In the genomic region with DNA sequence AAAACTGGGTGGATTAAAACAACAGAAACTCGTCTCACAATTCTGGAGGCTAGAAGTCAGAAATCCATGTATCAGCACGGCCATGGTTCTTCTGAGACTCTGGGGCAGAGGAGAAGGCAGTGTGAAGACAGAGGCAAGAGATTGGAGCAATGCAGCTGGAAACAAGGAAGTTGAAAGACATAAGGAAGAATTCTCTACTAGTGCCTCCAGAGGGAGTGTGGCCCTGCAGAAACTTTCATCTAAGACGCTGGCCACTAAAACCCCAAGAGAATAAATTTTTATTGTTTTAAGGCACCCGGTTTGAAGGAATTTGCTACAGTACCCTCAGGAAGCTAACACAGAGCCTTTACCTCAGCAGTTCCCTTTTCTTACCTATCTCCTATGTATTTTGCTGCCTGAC, we compare ENCODE assay signal across 13 cellular contexts.
DNase-seq lines count a peak whose midpoint lies in the region; ATAC-seq, FAIRE-seq and TF ChIP-seq lines count a peak whose summit lies in the region.
"Had no signal": no experiment of that assay in that cellular context is flagged by ENCODE, and none has a peak within 500 bp of the region (broad histone marks: within the 10 kb centered on the region; RNA-seq: fewer than 3 reads in every experiment).

No MANE protein-coding gene starts in this region.

- H2AFZ ChIP-seq in GM23248 = no peak overlapping the region

- no CpG with 5 or more reads among the region's 4 CpGs for WGBS in mesendoderm (ENCODE audit: extremely low coverage, insufficient coverage, low lambda C conversion rate)
- 1 to 5% methylated on average over 4 of the region's 4 CpGs for WGBS in GM23248 (ENCODE audit: low coverage in 1 of 2, low lambda C conversion rate in 2 of 2, missing lambda C conversion rate in 2 of 2), 2 experiments

- H3K56ac ChIP-seq in mesendoderm (ENCODE audit: low read length) = no peak overlapping the region

- TF ChIP-seq CTCF in NB4 (IDR thresholded peaks at IDR 0.05; ENCODE audit: low read depth, low read length) = no peak
- peak; percentile 29; the same call in 1 of the 2 replicates for TF ChIP-seq CTCF in WERI-Rb-1 (IDR thresholded peaks at IDR 0.05; ENCODE audit: low read depth, low read length)

- H3K9me2 ChIP-seq in GM23248 (ENCODE audit: insufficient read depth) = no peaks in the 10 kb centered on the region

- no peaks in the 10 kb centered on the region for H3K79me1 ChIP-seq in mesendoderm (ENCODE audit: low read length)

- no peaks in the 10 kb centered on the region for H3F3A ChIP-seq in GM23248 (ENCODE audit: insufficient read depth)

- H3K27ac ChIP-seq in WERI-Rb-1 = no peak overlapping the region
- H3K27ac ChIP-seq in mesendoderm (ENCODE audit: low read depth, low read length) = no peak overlapping the region
- H3K27ac ChIP-seq in GM23248 = no peak overlapping the region
- H3K27ac ChIP-seq: HL-60 had no signal

- no peak overlapping the region for H2BK15ac ChIP-seq in mesendoderm (replicated peaks; ENCODE audit: low read depth)

- H3K4me2 ChIP-seq in mesendoderm (ENCODE audit: low read length) = no peak overlapping the region
- no peak overlapping the region for H3K4me2 ChIP-seq in GM23248 (ENCODE audit: unreplicated experiment)

- TF ChIP-seq POLR2A in H54 (IDR thresholded peaks at IDR 0.05; ENCODE audit: low read depth, low read length) (no peak), NB4 (IDR thresholded peaks at IDR 0.05; ENCODE audit: extremely low read depth, insufficient read length) (no peak), erythroblast (IDR thresholded peaks at IDR 0.05; ENCODE audit: low read length) (no peak)

- H3K79me2 ChIP-seq in mesendoderm (ENCODE audit: control insufficient read depth, insufficient read depth, low read length) = no peaks in the 10 kb centered on the region
- no peaks in the 10 kb centered on the region for H3K79me2 ChIP-seq in GM23248 (ENCODE audit: insufficient read depth)

- no peak overlapping the region for H4K8ac ChIP-seq in mesendoderm (ENCODE audit: low read depth, low read length)

- no peak for ATAC-seq in HG02798 (IDR thresholded peaks at IDR 0.05; ENCODE audit: poor library complexity, unreplicated experiment)
- ATAC-seq: activated T-cell treated with anti-CD3 and anti-CD28 coated beads, Interleukin-2, amount 50 U/mL, for 72 hours had no signal

- no peak overlapping the region for H4K5ac ChIP-seq in mesendoderm (ENCODE audit: low read length)

- H3K4me1 ChIP-seq in mesendoderm (ENCODE audit: control insufficient read depth, low read depth, low read length) (no peaks in the 10 kb centered on the region), GM23248 (ENCODE audit: insufficient read depth) (no peaks in the 10 kb centered on the region)

- H4K20me1 ChIP-seq in GM23248 (ENCODE audit: insufficient read depth) = no peaks in the 10 kb centered on the region

- no peak overlapping the region for H2BK5ac ChIP-seq in mesendoderm (ENCODE audit: low read length)

- no peak overlapping the region for H2BK120ac ChIP-seq in mesendoderm (ENCODE audit: low read depth, low read length)

- H3K4me3 ChIP-seq in NB4 (ENCODE audit: low read depth, low read length) = no peak overlapping the region
- no peak overlapping the region for H3K4me3 ChIP-seq in WERI-Rb-1 (ENCODE audit: low read depth, low read length)
- H3K4me3 ChIP-seq in mesendoderm (ENCODE audit: low read length) = no peak overlapping the region
- no peak overlapping the region for H3K4me3 ChIP-seq in GM23248

- H3K36me3 ChIP-seq in WERI-Rb-1 (no peaks in the 10 kb centered on the region), mesendoderm (ENCODE audit: control insufficient read depth, insufficient read depth, low read length) (no peaks in the 10 kb centered on the region), GM23248 (ENCODE audit: low read depth) (no peaks in the 10 kb centered on the region)

- no peak overlapping the region for H2AK5ac ChIP-seq in mesendoderm (ENCODE audit: low read length)

- H3K4ac ChIP-seq in mesendoderm (ENCODE audit: low read depth, low read length) = no peak overlapping the region

- peak; percentile 43 for FAIRE-seq in H54 (lab: Jason Lieb, UNC)

- no peak overlapping the region for H3K18ac ChIP-seq in mesendoderm (ENCODE audit: low read length)

- in situ Hi-C loops in GM23248 (cut with MboI) = no loop called here

- DNase-seq in H54 (ENCODE audit: insufficient read length, low spot score) = no peak
- peak; percentile 23 for DNase-seq in NB4 (ENCODE audit: low read depth)
- DNase-seq in WERI-Rb-1 = peak; percentile 9
- DNase-seq in mesendoderm = peak; percentile 67
- no peak for DNase-seq in erythroblast (lab: John Stamatoyannopoulos, UW)
- no peak for DNase-seq in GM23248
- DNase-seq: activated CD4-positive, alpha-beta T cell treated with anti-CD3 and anti-CD28 coated beads, Interleukin-2, amount 10 ng/mL, durations not matched to agents 24 days and 14 days; activated T-cell treated with anti-CD3 and anti-CD28 coated beads, Interleukin-2, amount 50 U/mL, for 72 hours; effector memory CD4-positive, alpha-beta T cell; NCI-H1048; NCI-H510A had no signal

- no peaks in the 10 kb centered on the region for H3K27me3 ChIP-seq in WERI-Rb-1 (ENCODE audit: insufficient read depth, low read depth, severe bottlenecking)
- no peaks in the 10 kb centered on the region for H3K27me3 ChIP-seq in mesendoderm (ENCODE audit: insufficient read depth, low read length, poor library complexity)
- no peaks in the 10 kb centered on the region for H3K27me3 ChIP-seq in GM23248 (replicated peaks; ENCODE audit: insufficient read depth)

- no peak overlapping the region for H3K23ac ChIP-seq in mesendoderm (ENCODE audit: low read length)

- H3K9ac ChIP-seq in mesendoderm (ENCODE audit: low read length) = no peak overlapping the region
- no peak overlapping the region for H3K9ac ChIP-seq in GM23248

- no peaks in the 10 kb centered on the region for H3K9me3 ChIP-seq in WERI-Rb-1 (ENCODE audit: severe bottlenecking)
- H3K9me3 ChIP-seq in GM23248 (ENCODE audit: low read depth) = no peaks in the 10 kb centered on the region

Comparison
In these comparisons a context has a peak if more than half of its experiments do, and no peak if none do; other contexts are left out.
1. DNase-seq: peak in NB4 (single experiment), WERI-Rb-1 (single experiment) and mesendoderm (single experiment); none in H54 (single experiment), erythroblast (0 of 2) and GM23248 (single experiment).